Comparison of ENCODE assay signal across 8 cellular contexts in the genomic region with DNA sequence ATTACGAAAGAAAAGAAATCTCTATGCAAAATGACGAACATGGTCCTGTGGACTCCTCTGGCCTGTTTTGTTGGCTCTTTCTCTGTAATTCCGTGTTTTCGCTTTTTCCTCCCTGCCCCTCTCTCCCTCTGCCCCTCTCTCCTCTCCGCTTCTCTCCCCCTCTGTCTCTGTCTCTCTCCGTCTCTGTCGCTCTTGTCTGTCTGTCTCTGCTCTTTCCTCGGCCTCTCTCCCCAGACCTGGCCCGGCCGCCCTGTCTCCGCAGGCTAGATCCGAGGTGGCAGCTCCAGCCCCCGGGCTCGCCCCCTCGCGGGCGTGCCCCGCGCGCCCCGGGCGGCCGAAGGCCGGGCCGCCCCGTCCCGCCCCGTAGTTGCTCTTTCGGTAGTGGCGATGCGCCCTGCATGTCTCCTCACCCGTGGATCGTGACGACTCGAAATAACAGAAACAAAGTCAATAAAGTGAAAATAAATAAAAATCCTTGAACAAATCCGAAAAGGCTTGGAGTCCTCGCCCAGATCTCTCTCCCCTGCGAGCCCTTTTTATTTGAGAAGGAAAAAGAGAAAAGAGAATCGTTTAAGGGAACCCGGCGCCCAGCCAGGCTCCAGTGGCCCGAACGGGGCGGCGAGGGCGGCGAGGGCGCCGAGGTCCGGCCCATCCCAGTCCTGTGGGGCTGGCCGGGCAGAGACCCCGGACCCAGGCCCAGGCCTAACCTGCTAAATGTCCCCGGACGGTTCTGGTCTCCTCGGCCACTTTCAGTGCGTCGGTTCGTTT.
DNase-seq lines count a peak whose midpoint lies in the region; ATAC-seq and TF ChIP-seq lines count a peak whose summit lies in the region.

No MANE protein-coding gene starts in this region.

- POLR2A ChIA-PET in WTC11 (lab: Charles Lee) = no interaction called here

- no peaks in the 10 kb centered on the region; the same call in 1 of the 2 replicates for H3K27me3 Mint-ChIP-seq in WTC11 (ENCODE audit: low read depth)

- H3K36me3 Mint-ChIP-seq in WTC11 = no peaks in the 10 kb centered on the region

- 0 out of 2 replicates have a peak, but pooled peaks have one; percentile 1 for TF ChIP-seq CTCF in GM12874 (IDR thresholded peaks at IDR 0.05; ENCODE audit: insufficient read depth, low read depth, low read length)
- TF ChIP-seq CTCF in WTC11 (IDR thresholded peaks at IDR 0.05) = no peak

- no peaks in the 10 kb centered on the region for H3K9me3 Mint-ChIP-seq in WTC11

- no peak overlapping the region for H3K27ac ChIP-seq in caudate nucleus (ENCODE audit: low read depth, low read length)

- H3K4me1 Mint-ChIP-seq in WTC11 = peaks cover 33% of the 10 kb centered on the region

- H3K4me3 Mint-ChIP-seq in WTC11 = peak overlapping the region; percentile 67

- H3K27ac Mint-ChIP-seq in WTC11 = no peak overlapping the region

- no peak; the same call in 1 of the 2 replicates for ATAC-seq in WTC11

- DNase-seq in WTC11 (ENCODE audit: low spot score) = peak; percentile 32
- DNase-seq in hepatic stellate cell (ENCODE audit: low spot score) = peak; percentile 30
- peak; percentile 33 for DNase-seq in stimulated activated CD8-positive, alpha-beta memory T cell treated with anti-CD3 and anti-CD28 coated beads, Interleukin-4, amount 100 ng/mL, for 48 hours
- no peak for DNase-seq in caudate nucleus (lab: John Stamatoyannopoulos, UW)
- DNase-seq in stimulated activated CD4-positive, alpha-beta T cell treated with anti-CD3 and anti-CD28 coated beads, Interleukin-4, amount 100 ng/mL, for 24 hours = no peak
- DNase-seq in NCI-H2227 (lab: John Stamatoyannopoulos, UW; ENCODE audit: unreplicated experiment) = no peak
- no peak for DNase-seq in SIG-M5 (lab: John Stamatoyannopoulos, UW)

- CTCF ChIA-PET in WTC11 (lab: Charles Lee) = interaction anchor here (0.8 to 2.1 kb wide), 3 partner anchors 49 to 266 kb away, joined by 3 to 8 read pairs (median 3); no protein-coding TSS in a partner anchor

TF ChIP-seq in WTC11, 78 proteins besides CTCF, POLR2A, EP300 and RAD21:
- TF ChIP-seq ZNF138 (CRISPR knock-in tag; conservative IDR thresholded peaks at IDR 0.05) (no peak), NR1H2 (CRISPR knock-in tag; IDR thresholded peaks at IDR 0.05) (no peak), MXD4 (CRISPR knock-in tag; IDR thresholded peaks at IDR 0.05; ENCODE audit: borderline replicate concordance) (no peak)
- TF ChIP-seq, protein P1, sequence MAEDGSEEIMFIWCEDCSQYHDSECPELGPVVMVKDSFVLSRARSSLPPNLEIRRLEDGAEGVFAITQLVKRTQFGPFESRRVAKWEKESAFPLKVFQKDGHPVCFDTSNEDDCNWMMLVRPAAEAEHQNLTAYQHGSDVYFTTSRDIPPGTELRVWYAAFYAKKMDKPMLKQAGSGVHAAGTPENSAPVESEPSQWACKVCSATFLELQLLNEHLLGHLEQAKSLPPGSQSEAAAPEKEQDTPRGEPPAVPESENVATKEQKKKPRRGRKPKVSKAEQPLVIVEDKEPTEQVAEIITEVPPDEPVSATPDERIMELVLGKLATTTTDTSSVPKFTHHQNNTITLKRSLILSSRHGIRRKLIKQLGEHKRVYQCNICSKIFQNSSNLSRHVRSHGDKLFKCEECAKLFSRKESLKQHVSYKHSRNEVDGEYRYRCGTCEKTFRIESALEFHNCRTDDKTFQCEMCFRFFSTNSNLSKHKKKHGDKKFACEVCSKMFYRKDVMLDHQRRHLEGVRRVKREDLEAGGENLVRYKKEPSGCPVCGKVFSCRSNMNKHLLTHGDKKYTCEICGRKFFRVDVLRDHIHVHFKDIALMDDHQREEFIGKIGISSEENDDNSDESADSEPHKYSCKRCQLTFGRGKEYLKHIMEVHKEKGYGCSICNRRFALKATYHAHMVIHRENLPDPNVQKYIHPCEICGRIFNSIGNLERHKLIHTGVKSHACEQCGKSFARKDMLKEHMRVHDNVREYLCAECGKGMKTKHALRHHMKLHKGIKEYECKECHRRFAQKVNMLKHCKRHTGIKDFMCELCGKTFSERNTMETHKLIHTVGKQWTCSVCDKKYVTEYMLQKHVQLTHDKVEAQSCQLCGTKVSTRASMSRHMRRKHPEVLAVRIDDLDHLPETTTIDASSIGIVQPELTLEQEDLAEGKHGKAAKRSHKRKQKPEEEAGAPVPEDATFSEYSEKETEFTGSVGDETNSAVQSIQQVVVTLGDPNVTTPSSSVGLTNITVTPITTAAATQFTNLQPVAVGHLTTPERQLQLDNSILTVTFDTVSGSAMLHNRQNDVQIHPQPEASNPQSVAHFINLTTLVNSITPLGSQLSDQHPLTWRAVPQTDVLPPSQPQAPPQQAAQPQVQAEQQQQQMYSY (CRISPR knock-in tag; IDR thresholded peaks at IDR 0.05) = peak; percentile 88

Comparison
In these comparisons a context has a peak if more than half of its experiments do, and no peak if none do; other contexts are left out.
1. DNase-seq: peak in WTC11 (single experiment), hepatic stellate cell (single experiment) and stimulated activated CD8-positive, alpha-beta memory T cell treated with anti-CD3 and anti-CD28 coated beads, Interleukin-4, amount 100 ng/mL, for 48 hours (single experiment); none in caudate nucleus (0 of 61), stimulated activated CD4-positive, alpha-beta T cell treated with anti-CD3 and anti-CD28 coated beads, Interleukin-4, amount 100 ng/mL, for 24 hours (single experiment), NCI-H2227 (single experiment) and SIG-M5 (single experiment).